ENCODE assay signal across 1 cellular context in the genomic region with DNA sequence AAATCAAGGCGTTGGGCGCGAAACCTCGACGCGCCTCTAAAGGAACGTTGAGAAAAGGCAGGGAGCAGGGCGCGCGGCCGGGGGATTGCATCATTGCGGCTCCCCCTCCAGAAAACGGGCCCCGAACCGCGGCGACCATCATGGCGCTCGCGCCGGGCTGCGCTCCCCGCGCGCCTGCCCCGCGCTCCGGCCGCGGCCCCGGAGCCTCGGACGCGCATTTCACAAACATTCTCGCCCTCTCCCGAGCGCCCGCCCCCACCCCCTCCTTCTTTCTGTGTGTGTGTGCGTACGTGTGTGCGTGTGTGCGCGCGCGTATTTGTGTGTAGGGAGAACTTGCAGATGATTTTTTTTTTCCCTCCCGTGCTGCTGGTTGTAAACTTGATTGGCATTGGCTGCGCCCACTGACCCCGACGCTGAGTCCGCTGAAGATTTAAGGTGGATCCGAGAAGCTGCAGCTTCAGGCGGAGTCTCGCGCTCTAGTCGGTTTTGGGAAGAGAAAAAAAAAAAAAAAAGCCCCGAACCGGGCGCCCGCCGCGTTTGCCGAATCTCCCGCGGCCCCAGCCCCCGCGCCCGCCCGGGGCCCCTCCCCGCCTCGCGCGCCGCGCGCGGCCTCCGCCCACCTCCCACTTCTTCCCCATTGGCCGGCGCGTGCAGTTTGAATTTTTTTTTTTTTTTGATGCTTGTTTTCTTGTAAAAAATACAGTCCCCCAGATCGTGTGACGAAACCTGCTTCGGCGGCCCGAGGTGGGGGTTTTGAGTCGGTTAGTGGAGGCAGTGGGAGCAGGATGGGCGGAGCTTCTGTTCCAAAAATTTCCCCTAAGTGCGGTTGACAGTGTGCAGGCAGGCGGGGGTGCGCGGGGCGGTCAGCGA.
TF ChIP-seq lines count a peak whose summit lies in the region.

No MANE protein-coding gene starts in this region.

TF ChIP-seq in GM12878, 131 proteins besides CTCF, POLR2A, EP300 and RAD21 (continued from another document and continues in another):
- TF ChIP-seq EGR1 (IDR thresholded peaks at IDR 0.05; ENCODE audit: borderline replicate concordance in 1 of 2, low read depth in 2 of 2, low read length in 2 of 2) (peak in 1 of 2 experiments; percentile 84; a peak in 2 of 3 replicates), ZNF622 (IDR thresholded peaks at IDR 0.05) (no peak), POU2F2 (IDR thresholded peaks at IDR 0.05; ENCODE audit: borderline replicate concordance, low read depth, low read length) (peak; percentile 45; the same call in 1 of the 3 replicates), TARDBP (IDR thresholded peaks at IDR 0.05; ENCODE audit: borderline replicate concordance) (0 out of 2 replicates have a peak, but pooled peaks have one; percentile 23), YY1 (IDR thresholded peaks at IDR 0.05; ENCODE audit: low read depth, low read length) (peak; percentile 93), BHLHE40 (IDR thresholded peaks at IDR 0.05; ENCODE audit: borderline replicate concordance in 1 of 2, low read depth in 2 of 2, low read length in 1 of 2) (peak; percentile 85 to 89), RB1 (IDR thresholded peaks at IDR 0.05; ENCODE audit: borderline replicate concordance) (peak; percentile 73; the same call in 1 of the 2 replicates), PRDM15 (CRISPR knock-in tag; IDR thresholded peaks at IDR 0.05) (no peak), ATF2 (IDR thresholded peaks at IDR 0.05; ENCODE audit: low read length) (peak; percentile 47; the same call in 1 of the 2 replicates), PAX8 (IDR thresholded peaks at IDR 0.05) (no peak), TBL1XR1 (IDR thresholded peaks at IDR 0.05; ENCODE audit: low read depth, low read length) (0 out of 2 replicates have a peak, but pooled peaks have one; percentile 30), CEBPB (IDR thresholded peaks at IDR 0.05; ENCODE audit: borderline replicate concordance in 1 of 2, low read depth in 2 of 2, low read length in 2 of 2) (peak in 1 of 2 experiments; percentile 80; a peak in 2 of 4 replicates), IRF5 (IDR thresholded peaks at IDR 0.05; ENCODE audit: borderline replicate concordance) (no peak; the same call in 1 of the 2 replicates), KDM1A (IDR thresholded peaks at IDR 0.05; ENCODE audit: borderline replicate concordance) (no peak), SMAD1 (IDR thresholded peaks at IDR 0.05; ENCODE audit: low read depth, partially characterized antibody) (no peak), KAT2A (conservative IDR thresholded peaks at IDR 0.05; ENCODE audit: control insufficient read depth, low read depth, low read length) (no peak), IRF3 (IDR thresholded peaks at IDR 0.05) (peak; percentile 32; the same call in 1 of the 2 replicates), SRF (IDR thresholded peaks at IDR 0.05; ENCODE audit: low read depth in 2 of 2, low read length in 2 of 2) (0 out of 4 replicates have a peak, but pooled peaks of 1 of the 2 experiments have one; percentile 11), SREBF1 (IDR thresholded peaks at IDR 0.05; ENCODE audit: low read length) (no peak), HDAC2 (IDR thresholded peaks at IDR 0.05) (no peak), MEF2B (IDR thresholded peaks at IDR 0.05; ENCODE audit: partially characterized antibody, poor library complexity, severe bottlenecking) (no peak), ASH2L (IDR thresholded peaks at IDR 0.05; ENCODE audit: borderline replicate concordance, low read depth) (0 out of 2 replicates have a peak, but pooled peaks have one; percentile 67), GABPA (IDR thresholded peaks at IDR 0.05; ENCODE audit: low read depth) (no peak), USF2 (IDR thresholded peaks at IDR 0.05; ENCODE audit: borderline replicate concordance, low read depth, low read length) (no peak), SMAD5 (IDR thresholded peaks at IDR 0.05; ENCODE audit: low read depth) (no peak; the same call in 1 of the 2 replicates), CREM (IDR thresholded peaks at IDR 0.05; ENCODE audit: low read depth) (peak; percentile 76; the same call in 1 of the 2 replicates), ETV6 (conservative IDR thresholded peaks at IDR 0.05 in 1 of 2, IDR thresholded peaks at IDR 0.05 in 1 of 2; ENCODE audit: borderline replicate concordance in 1 of 2, low read depth in 1 of 2) (peak in 1 of 2 experiments; percentile 15; a peak in 1 of 4 replicates), REST (IDR thresholded peaks at IDR 0.05; ENCODE audit: low read depth, low read length) (0 out of 2 replicates have a peak, but pooled peaks have one; percentile 44), TCF3 (IDR thresholded peaks at IDR 0.05; ENCODE audit: borderline replicate concordance, insufficient read depth, low read depth, low read length) (peak; percentile 42; the same call in 1 of the 2 replicates), SIX5 (IDR thresholded peaks at IDR 0.05; ENCODE audit: low read depth, low read length, severe bottlenecking) (no peak), JUND (IDR thresholded peaks at IDR 0.05; ENCODE audit: low read depth, low read length) (no peak), BCL11A (IDR thresholded peaks at IDR 0.05; ENCODE audit: low read depth, low read length) (no peak), SUZ12 (IDR thresholded peaks at IDR 0.05; ENCODE audit: unreplicated experiment) (no peak)
- TF ChIP-seq, protein P1, sequence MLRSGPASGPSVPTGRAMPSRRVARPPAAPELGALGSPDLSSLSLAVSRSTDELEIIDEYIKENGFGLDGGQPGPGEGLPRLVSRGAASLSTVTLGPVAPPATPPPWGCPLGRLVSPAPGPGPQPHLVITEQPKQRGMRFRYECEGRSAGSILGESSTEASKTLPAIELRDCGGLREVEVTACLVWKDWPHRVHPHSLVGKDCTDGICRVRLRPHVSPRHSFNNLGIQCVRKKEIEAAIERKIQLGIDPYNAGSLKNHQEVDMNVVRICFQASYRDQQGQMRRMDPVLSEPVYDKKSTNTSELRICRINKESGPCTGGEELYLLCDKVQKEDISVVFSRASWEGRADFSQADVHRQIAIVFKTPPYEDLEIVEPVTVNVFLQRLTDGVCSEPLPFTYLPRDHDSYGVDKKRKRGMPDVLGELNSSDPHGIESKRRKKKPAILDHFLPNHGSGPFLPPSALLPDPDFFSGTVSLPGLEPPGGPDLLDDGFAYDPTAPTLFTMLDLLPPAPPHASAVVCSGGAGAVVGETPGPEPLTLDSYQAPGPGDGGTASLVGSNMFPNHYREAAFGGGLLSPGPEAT (IDR thresholded peaks at IDR 0.05; ENCODE audit: low read depth), result peak; percentile 97
- TF ChIP-seq, protein P2, sequence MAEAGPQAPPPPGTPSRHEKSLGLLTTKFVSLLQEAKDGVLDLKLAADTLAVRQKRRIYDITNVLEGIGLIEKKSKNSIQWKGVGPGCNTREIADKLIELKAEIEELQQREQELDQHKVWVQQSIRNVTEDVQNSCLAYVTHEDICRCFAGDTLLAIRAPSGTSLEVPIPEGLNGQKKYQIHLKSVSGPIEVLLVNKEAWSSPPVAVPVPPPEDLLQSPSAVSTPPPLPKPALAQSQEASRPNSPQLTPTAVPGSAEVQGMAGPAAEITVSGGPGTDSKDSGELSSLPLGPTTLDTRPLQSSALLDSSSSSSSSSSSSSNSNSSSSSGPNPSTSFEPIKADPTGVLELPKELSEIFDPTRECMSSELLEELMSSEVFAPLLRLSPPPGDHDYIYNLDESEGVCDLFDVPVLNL (IDR thresholded peaks at IDR 0.05; ENCODE audit: low read depth, low read length), result peak; percentile 78; the same call in 1 of the 2 replicates
- TF ChIP-seq, protein P3, sequence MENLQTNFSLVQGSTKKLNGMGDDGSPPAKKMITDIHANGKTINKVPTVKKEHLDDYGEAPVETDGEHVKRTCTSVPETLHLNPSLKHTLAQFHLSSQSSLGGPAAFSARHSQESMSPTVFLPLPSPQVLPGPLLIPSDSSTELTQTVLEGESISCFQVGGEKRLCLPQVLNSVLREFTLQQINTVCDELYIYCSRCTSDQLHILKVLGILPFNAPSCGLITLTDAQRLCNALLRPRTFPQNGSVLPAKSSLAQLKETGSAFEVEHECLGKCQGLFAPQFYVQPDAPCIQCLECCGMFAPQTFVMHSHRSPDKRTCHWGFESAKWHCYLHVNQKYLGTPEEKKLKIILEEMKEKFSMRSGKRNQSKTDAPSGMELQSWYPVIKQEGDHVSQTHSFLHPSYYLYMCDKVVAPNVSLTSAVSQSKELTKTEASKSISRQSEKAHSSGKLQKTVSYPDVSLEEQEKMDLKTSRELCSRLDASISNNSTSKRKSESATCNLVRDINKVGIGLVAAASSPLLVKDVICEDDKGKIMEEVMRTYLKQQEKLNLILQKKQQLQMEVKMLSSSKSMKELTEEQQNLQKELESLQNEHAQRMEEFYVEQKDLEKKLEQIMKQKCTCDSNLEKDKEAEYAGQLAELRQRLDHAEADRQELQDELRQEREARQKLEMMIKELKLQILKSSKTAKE (IDR thresholded peaks at IDR 0.05; ENCODE audit: low read depth, poor library complexity, severe bottlenecking), result no peak
